17 cellular contexts compared by ENCODE assay signal in genomic region chr4:80096175-80096850, GRCh38.
"Had no signal": no experiment of that assay in that cellular context is flagged by ENCODE, and none has a peak within 500 bp of the region (broad histone marks: within the 10 kb centered on the region; RNA-seq: fewer than 3 reads in every experiment).

No MANE protein-coding gene starts in this region.

- H3K27ac ChIP-seq: body of pancreas, ovary, testis had no signal

- H3K4me1 ChIP-seq: body of pancreas, testis had no signal

- FAIRE-seq: colon had no signal

- DNase-seq: activated CD4-positive, alpha-beta T cell treated with anti-CD3 and anti-CD28 coated beads, Interleukin-2, amount 10 ng/mL, durations not matched to agents 7 days and 5 days; activated CD8-positive, alpha-beta T cell treated with anti-CD3 and anti-CD28 coated beads, Interleukin-2, amount 10 ng/mL, durations not matched to agents 7 days and 5 days; activated naive CD4-positive, alpha-beta T cell treated with Interleukin-2 at 50 U/mL for 16 hours; activated naive CD8-positive, alpha-beta T cell treated with anti-CD3 and anti-CD28 coated beads, Interleukin-2, amount 10 ng/mL, durations not matched to agents 7 days and 5 days; activated T-cell treated with anti-CD3 and anti-CD28 coated beads, Interleukin-2, amount 50 U/mL, for 24 hours; body of pancreas; caudate nucleus; immature natural killer cell; natural killer cell; ovary; stimulated activated CD4-positive, alpha-beta T cell treated with anti-CD3 and anti-CD28 coated beads, Interleukin-4, amount 100 ng/mL, for 24 hours; T1000; testis had no signal

- H3K4me3 ChIP-seq: body of pancreas, mucosa of descending colon, ovary, testis had no signal

- H3K9me3 ChIP-seq: body of pancreas, mucosa of descending colon, ovary, testis had no signal

- H3K27me3 ChIP-seq: body of pancreas, ovary, testis had no signal

- ATAC-seq: activated CD8-positive, alpha-beta T cell treated with anti-CD3 and anti-CD28 coated beads, Interleukin-2, amount 10 ng/mL, durations not matched to agents 7 days and 5 days; body of pancreas; mucosa of descending colon; natural killer cell; sciatic nerve; stimulated activated effector memory CD8-positive, alpha-beta T cell treated with anti-CD3 and anti-CD28 coated beads, Interleukin-12 subunit alpha, Interleukin-12 subunit beta, amount 100 ng/mL, for 72 hours had no signal

- H3K36me3 ChIP-seq: ovary had no signal
